ENCODE assay signal across 16 cellular contexts in genomic region chr6:44258921-44259320, GRCh38. TPM values are rescaled to one million over a fixed set of nuclear protein-coding genes. Genes with fewer than 3 reads are reported as not detected.
DNase-seq lines count a peak whose midpoint lies in the region; ATAC-seq, FAIRE-seq and TF ChIP-seq lines count a peak whose summit lies in the region.
"Had no signal": no experiment of that assay in that cellular context is flagged by ENCODE, and none has a peak within 500 bp of the region (broad histone marks: within the 10 kb centered on the region; RNA-seq: fewer than 3 reads in every experiment).

No MANE protein-coding gene starts in this region.

- TF ChIP-seq EP300 in GM12878 (IDR thresholded peaks at IDR 0.05; ENCODE audit: borderline replicate concordance in 1 of 2, control insufficient read depth in 1 of 2, low read depth in 2 of 2, low read length in 2 of 2): no peak

- no peaks in the 10 kb centered on the region for H3K27me3 ChIP-seq in GM12878 (replicated peaks in 1 of 2; ENCODE audit: control insufficient read depth in 2 of 2, insufficient read depth in 2 of 2, low read length in 1 of 2)
- no peaks in the 10 kb centered on the region for H3K27me3 ChIP-seq in neural progenitor cell
- H3K27me3 ChIP-seq: breast epithelium, left lung, suprapubic skin had no signal

- no peak overlapping the region for H2AFZ ChIP-seq in GM12878 (ENCODE audit: control insufficient read depth, low read depth, low read length)
- no peak overlapping the region for H2AFZ ChIP-seq in neural progenitor cell (replicated peaks)

- SMC1A ChIA-PET in GM12878 (lab: Charles Lee; ENCODE audit: uncharacterized antibody, unreplicated experiment): no interaction called here

- H3K4me2 ChIP-seq in GM12878 (ENCODE audit: control insufficient read depth, insufficient read depth) (peak overlapping the region; percentile 98), neural progenitor cell (no peak overlapping the region)
- H3K4me2 ChIP-seq: A549 had no signal

- no peaks in the 10 kb centered on the region for H3K9me3 Mint-ChIP-seq in activated CD4-positive, alpha-beta T cell treated with anti-CD3 and anti-CD28 coated beads, Interleukin-2, amount 10 ng/mL, durations not matched to agents 24 days and 14 days
- H3K9me3 Mint-ChIP-seq in IgD-negative memory B cell (no peaks in the 10 kb centered on the region), neural progenitor cell (no peaks in the 10 kb centered on the region)

- H3K9ac ChIP-seq in GM12878 (ENCODE audit: control insufficient read depth, insufficient read depth, low read length) (peak overlapping the region; percentile 90), neural progenitor cell (no peak overlapping the region)

- no peak for ATAC-seq in GM12878
- no peak for ATAC-seq in GM18858 (IDR thresholded peaks at IDR 0.05; ENCODE audit: unreplicated experiment)
- ATAC-seq: A549, left lung had no signal

- H3K27ac ChIP-seq in GM12878 (ENCODE audit: control insufficient read depth, insufficient read depth): peak overlapping the region; percentile 99
- no peak overlapping the region for H3K27ac ChIP-seq in neural progenitor cell
- H3K27ac ChIP-seq: A549, left lung, suprapubic skin had no signal

- RAD21 ChIA-PET in GM12878 (lab: Charles Lee; ENCODE audit: unreplicated experiment): interaction anchor here (0.6 to 4.8 kb wide), 2 partner anchors 9 to 12 kb away, joined by 5 to 28 read pairs; partner anchors contain the start of gene HSP90AB1

- intact Hi-C loops in activated CD4-positive, alpha-beta T cell treated with anti-CD3 and anti-CD28 coated beads, Interleukin-2, amount 10 ng/mL, durations not matched to agents 24 days and 14 days (cut with micrococcal nuclease): no loop called here
- intact Hi-C loops in GM12878 (cut with micrococcal nuclease; ENCODE audit: unreplicated experiment): no loop called here

- peaks cover 74% of the 10 kb centered on the region for H3K36me3 Mint-ChIP-seq in activated CD4-positive, alpha-beta T cell treated with anti-CD3 and anti-CD28 coated beads, Interleukin-2, amount 10 ng/mL, durations not matched to agents 24 days and 14 days (ENCODE audit: low read depth)
- H3K36me3 Mint-ChIP-seq in IgD-negative memory B cell: peaks cover 9% of the 10 kb centered on the region
- peaks cover 6% of the 10 kb centered on the region for H3K36me3 Mint-ChIP-seq in neural progenitor cell

- peaks cover 59% of the 10 kb centered on the region for H3K4me1 Mint-ChIP-seq in activated CD4-positive, alpha-beta T cell treated with anti-CD3 and anti-CD28 coated beads, Interleukin-2, amount 10 ng/mL, durations not matched to agents 24 days and 14 days
- H3K4me1 Mint-ChIP-seq in IgD-negative memory B cell (peaks cover 50 to 68% (median 51%) of the 10 kb centered on the region in 3 donors), neural progenitor cell (peaks cover 46% of the 10 kb centered on the region)

- H3K4me3 Mint-ChIP-seq in activated CD4-positive, alpha-beta T cell treated with anti-CD3 and anti-CD28 coated beads, Interleukin-2, amount 10 ng/mL, durations not matched to agents 24 days and 14 days: no peak overlapping the region
- H3K4me3 Mint-ChIP-seq in IgD-negative memory B cell (peak overlapping the region; percentile 67 to 97 (median 85)), neural progenitor cell (peak overlapping the region; percentile 87)

- no peak for TF ChIP-seq RAD21 in GM12878 (IDR thresholded peaks at IDR 0.05; ENCODE audit: insufficient read depth, low read depth, low read length)

- POLR2A ChIA-PET in GM12878 (lab: Charles Lee): interaction anchor here (1.2 to 10.7 kb wide), 2 partner anchors 12 to 34 kb away, joined by 3 to 131 read pairs; partner anchors contain the start of gene HSP90AB1

- no peaks in the 10 kb centered on the region for H3K27me3 Mint-ChIP-seq in activated CD4-positive, alpha-beta T cell treated with anti-CD3 and anti-CD28 coated beads, Interleukin-2, amount 10 ng/mL, durations not matched to agents 24 days and 14 days
- H3K27me3 Mint-ChIP-seq in IgD-negative memory B cell (peaks cover 3% of the 10 kb centered on the region), neural progenitor cell (ENCODE audit: insufficient read depth, low read depth) (peaks cover 10% of the 10 kb centered on the region)

- peaks cover 68% of the 10 kb centered on the region for H3K4me1 ChIP-seq in GM12878 (ENCODE audit: control insufficient read depth, insufficient read depth, low read length)
- H3K4me1 ChIP-seq in neural progenitor cell: peaks cover 19% of the 10 kb centered on the region

- H3K9me3 ChIP-seq in GM12878 (replicated peaks; ENCODE audit: control insufficient read depth, insufficient read depth, low read length) (no peaks in the 10 kb centered on the region), neural progenitor cell (ENCODE audit: low read depth) (no peaks in the 10 kb centered on the region)
- H3K9me3 ChIP-seq: A549, breast epithelium, left lung, suprapubic skin had no signal

- CTCF ChIA-PET in GM12878 (lab: Yijun Ruan, JAX): interaction anchor here (0.7 to 1.3 kb wide), 2 partner anchors 11 to 86 kb away, joined by 3 to 4 read pairs; no protein-coding TSS in a partner anchor

- H3K36me3 ChIP-seq in GM12878 (ENCODE audit: control insufficient read depth in 2 of 2, insufficient read depth in 2 of 2, low read length in 1 of 2): peaks cover 26 to 27% of the 10 kb centered on the region in 2 experiments
- peaks cover 2% of the 10 kb centered on the region for H3K36me3 ChIP-seq in neural progenitor cell
- H3K36me3 ChIP-seq: breast epithelium had no signal

- no peak for TF ChIP-seq POLR2A in GM12878 (IDR thresholded peaks at IDR 0.05; ENCODE audit: low read depth, low read length)

- TF ChIP-seq CTCF in GM12878 (IDR thresholded peaks at IDR 0.05 in 2 of 3, conservative IDR thresholded peaks at IDR 0.05 in 1 of 3; ENCODE audit: control insufficient read depth in 2 of 3, extremely low read depth in 1 of 3, insufficient read depth in 1 of 3, low read depth in 3 of 3, low read length in 3 of 3) (no peak), neural progenitor cell (IDR thresholded peaks at IDR 0.05) (no peak)

- peaks cover 40% of the 10 kb centered on the region for H3F3A ChIP-seq in neural progenitor cell (ENCODE audit: low read depth)

- no TSS peak for BruUV-seq in GM12878 (replicated peaks; lab: Mats Ljungman, UMichigan)

- 43% methylated on average over 3 of the region's 3 CpGs for WGBS in GM12878 (ENCODE audit: insufficient coverage, insufficient replicate concordance, low lambda C conversion rate, missing lambda C conversion rate)

- no peak for FAIRE-seq in GM12878 (lab: Jason Lieb, UNC)
- FAIRE-seq: A549 had no signal

- no peak for DNase-seq in activated CD4-positive, alpha-beta T cell treated with anti-CD3 and anti-CD28 coated beads, Interleukin-2, amount 10 ng/mL, durations not matched to agents 24 days and 14 days
- DNase-seq in activated CD4-positive, alpha-beta T cell treated with anti-CD3 and anti-CD28 coated beads for 48 hours: no peak
- no peak for DNase-seq in GM12878 (ENCODE audit: low read depth, low spot score)
- no peak for DNase-seq in neural progenitor cell (ENCODE audit: low spot score)
- no peak for DNase-seq in globus pallidus (ENCODE audit: low spot score)
- no peak for DNase-seq in NCI-H226
- DNase-seq: activated CD4-positive, CD25-positive, alpha-beta regulatory T cell; effector CD4-positive, alpha-beta T cell; NCI-H1694 had no signal

- in situ Hi-C loops in GM12878 (cut with MboI): no loop called here

- peak overlapping the region; percentile 30 for H3K4me3 ChIP-seq in GM12878
- no peak overlapping the region for H3K4me3 ChIP-seq in neural progenitor cell
- H3K4me3 ChIP-seq: A549, breast epithelium, left lung, suprapubic skin had no signal

- H4K20me1 ChIP-seq in GM12878 (ENCODE audit: control insufficient read depth, insufficient read depth) (peaks cover 4% of the 10 kb centered on the region; the same call in 1 of the 2 replicates), neural progenitor cell (ENCODE audit: low read depth) (peaks cover 30% of the 10 kb centered on the region)

- H3K27ac Mint-ChIP-seq in activated CD4-positive, alpha-beta T cell treated with anti-CD3 and anti-CD28 coated beads, Interleukin-2, amount 10 ng/mL, durations not matched to agents 24 days and 14 days: peak overlapping the region; percentile 94
- H3K27ac Mint-ChIP-seq in IgD-negative memory B cell (peak overlapping the region; percentile 93 to 99 (median 99)), neural progenitor cell (no peak overlapping the region)

- H3K79me2 ChIP-seq in GM12878 (ENCODE audit: control insufficient read depth, insufficient read depth, low read length) (peaks cover 87% of the 10 kb centered on the region), neural progenitor cell (ENCODE audit: low read depth) (peaks cover 32% of the 10 kb centered on the region)

RNA-seq across cellular contexts. Expression of gene SLC35B2, which starts 1.6 kb away (rescaled TPM):
- 25.3 and 28.0 TPM in 2 replicates for total RNA-seq in activated CD4-positive, alpha-beta T cell treated with anti-CD3 and anti-CD28 coated beads, Interleukin-2, amount 10 ng/mL, durations not matched to agents 24 days and 14 days
- polyA plus RNA-seq in IgD-negative memory B cell: 42.6 TPM
- total RNA-seq in GM12878 (2013; cell fraction: nucleolus; rRNA removed): 34.4 and 37.1 TPM in 2 replicates
- 34.1 and 35.1 TPM in 2 replicates for total RNA-seq in GM12878 (2014; rRNA removed)
- total RNA-seq in GM12878 (2014; rRNA removed; fragmentation: Illumina TruSeq; extraction: Trizol): 24.3 and 25.1 TPM in 2 replicates
- 33.5 and 35.8 TPM in 2 replicates for total RNA-seq in GM12878 (2021)
- polyA plus RNA-seq in GM12878 (2011; ENCODE audit: low read depth): 23.1 TPM
- 19.7 and 32.2 TPM in 2 replicates for polyA plus RNA-seq in GM12878 (2011; rRNA removed)
- 48.8 and 53.9 TPM in 2 replicates for polyA plus RNA-seq in GM12878 (2011; cell fraction: cytosol; rRNA removed)
- 89.8 and 144 TPM in 2 replicates for polyA plus RNA-seq in GM12878 (2011; cell fraction: nucleus; rRNA removed)
- 38.5 and 38.9 TPM in 2 replicates for polyA plus RNA-seq in GM12878 (2012)
- 23.9 and 35.2 TPM in 2 replicates for polyA plus RNA-seq in GM12878 (2014; fragmentation: Illumina TruSeq; extraction: Trizol)
- 10 to 100 TPM; 11.3 to 14.9 TPM for polyA plus RNA-seq in GM12878 (2014; fragmentation: Nextera tagmentation; extraction: Ambion mirVana)
- 45.2 and 45.4 TPM in 2 replicates for polyA plus RNA-seq in GM12878 (2014; rRNA removed)
- 10 to 100 TPM; 39.5 to 40.8 TPM for polyA plus RNA-seq in GM12878 (2016; fragmentation: Nextera tagmentation; extraction: Ambion mirVana)
- polyA minus RNA-seq in GM12878 (2011; rRNA and poly(A)+ RNA removed): 17.3 and 33.3 TPM in 2 replicates
- 5.2 and 7.0 TPM in 2 replicates for polyA minus RNA-seq in GM12878 (2011; cell fraction: cytosol; rRNA and poly(A)+ RNA removed)
- 19.7 and 27.3 TPM in 2 replicates for polyA minus RNA-seq in GM12878 (2011; cell fraction: nucleus; rRNA and poly(A)+ RNA removed)
- total RNA-seq in neural progenitor cell (ENCODE audit: low replicate concordance): 33.9 and 47.0 TPM in 2 replicates

RNA-seq across cellular contexts. Expression of gene NFKBIE, which starts 6.4 kb away (rescaled TPM):
- 27.6 and 28.2 TPM in 2 replicates for total RNA-seq in activated CD4-positive, alpha-beta T cell treated with anti-CD3 and anti-CD28 coated beads, Interleukin-2, amount 10 ng/mL, durations not matched to agents 24 days and 14 days
- polyA plus RNA-seq in IgD-negative memory B cell: 23.5 TPM
- total RNA-seq in GM12878 (2013; cell fraction: nucleolus; rRNA removed): 127 and 202 TPM in 2 replicates
- total RNA-seq in GM12878 (2014; rRNA removed): 45.1 and 47.0 TPM in 2 replicates
- 39.5 and 43.2 TPM in 2 replicates for total RNA-seq in GM12878 (2014; rRNA removed; fragmentation: Illumina TruSeq; extraction: Trizol)
- total RNA-seq in GM12878 (2021): 53.6 and 57.0 TPM in 2 replicates
- polyA plus RNA-seq in GM12878 (2011; ENCODE audit: low read depth): 13.6 TPM
- polyA plus RNA-seq in GM12878 (2011; rRNA removed): 106 and 126 TPM in 2 replicates
- polyA plus RNA-seq in GM12878 (2011; cell fraction: cytosol; rRNA removed): 111 and 125 TPM in 2 replicates
- polyA plus RNA-seq in GM12878 (2011; cell fraction: nucleus; rRNA removed): 154 TPM in 2 replicates
- polyA plus RNA-seq in GM12878 (2012): 36.7 and 71.2 TPM in 2 replicates
- polyA plus RNA-seq in GM12878 (2014; fragmentation: Illumina TruSeq; extraction: Trizol): 34.5 and 38.1 TPM in 2 replicates
- 10 to 100 TPM; 10.4 to 26.0 TPM for polyA plus RNA-seq in GM12878 (2014; fragmentation: Nextera tagmentation; extraction: Ambion mirVana)
- 52.4 and 60.3 TPM in 2 replicates for polyA plus RNA-seq in GM12878 (2014; rRNA removed)
- polyA plus RNA-seq in GM12878 (2016; fragmentation: Nextera tagmentation; extraction: Ambion mirVana): 10 to 100 TPM; 30.4 to 30.6 TPM
- polyA minus RNA-seq in GM12878 (2011; rRNA and poly(A)+ RNA removed): 61.6 and 113 TPM in 2 replicates
- polyA minus RNA-seq in GM12878 (2011; cell fraction: cytosol; rRNA and poly(A)+ RNA removed): 36.5 and 58.5 TPM in 2 replicates
- polyA minus RNA-seq in GM12878 (2011; cell fraction: nucleus; rRNA and poly(A)+ RNA removed): 67.9 and 93.8 TPM in 2 replicates
- 5.1 and 15.5 TPM in 2 replicates for total RNA-seq in neural progenitor cell (ENCODE audit: low replicate concordance)

RNA-seq across cellular contexts. Expression of gene TMEM151B, which starts 11.3 kb away (rescaled TPM):
- 0.07 TPM in 1 of 2 replicates, not detected in the other for total RNA-seq in activated CD4-positive, alpha-beta T cell treated with anti-CD3 and anti-CD28 coated beads, Interleukin-2, amount 10 ng/mL, durations not matched to agents 24 days and 14 days
- polyA plus RNA-seq in IgD-negative memory B cell (not detected), GM12878 (2011; rRNA removed) (0.13 and 0.19 TPM in 2 replicates), GM12878 (2014; fragmentation: Illumina TruSeq; extraction: Trizol) (0.04 TPM in 1 of 2 replicates, not detected in the other), GM12878 (2014; fragmentation: Nextera tagmentation; extraction: Ambion mirVana) (not detected), GM12878 (2014; rRNA removed) (0.01 and 0.08 TPM in 2 replicates), GM12878 (2016; fragmentation: Nextera tagmentation; extraction: Ambion mirVana) (under 1 TPM in 1 of 2 experiments, not detected in 1; 0.05 TPM)
- total RNA-seq in GM12878 (2013; cell fraction: nucleolus; rRNA removed): 0.29 and 0.52 TPM in 2 replicates
- total RNA-seq in GM12878 (2014; rRNA removed) (under 0.01 TPM in 1 of 2 replicates, not detected in the other), GM12878 (2014; rRNA removed; fragmentation: Illumina TruSeq; extraction: Trizol) (not detected in 2 replicates), GM12878 (2021) (not detected in 2 replicates), neural progenitor cell (ENCODE audit: low replicate concordance) (0.13 and 1.4 TPM in 2 replicates)
- polyA plus RNA-seq in GM12878 (2011; ENCODE audit: low read depth): not detected
- polyA plus RNA-seq in GM12878 (2011; cell fraction: cytosol; rRNA removed): 0.18 and 0.22 TPM in 2 replicates
- 1.4 and 1.6 TPM in 2 replicates for polyA plus RNA-seq in GM12878 (2011; cell fraction: nucleus; rRNA removed)
- polyA plus RNA-seq in GM12878 (2012): 0.46 and 0.68 TPM in 2 replicates
- polyA minus RNA-seq in GM12878 (2011; rRNA and poly(A)+ RNA removed): 0.07 and 0.41 TPM in 2 replicates
- polyA minus RNA-seq in GM12878 (2011; cell fraction: cytosol; rRNA and poly(A)+ RNA removed): not detected in 2 replicates
- polyA minus RNA-seq in GM12878 (2011; cell fraction: nucleus; rRNA and poly(A)+ RNA removed): 0.36 and 0.86 TPM in 2 replicates
- total RNA-seq: left lung, myocyte had no signal

RNA-seq across cellular contexts. Expression of gene HSP90AB1, which starts 12.0 kb away (rescaled TPM):
- 2,450 and 2,479 TPM in 2 replicates for total RNA-seq in activated CD4-positive, alpha-beta T cell treated with anti-CD3 and anti-CD28 coated beads, Interleukin-2, amount 10 ng/mL, durations not matched to agents 24 days and 14 days
- polyA plus RNA-seq in IgD-negative memory B cell (435 TPM), GM12878 (2011; rRNA removed) (1,290 and 1,505 TPM in 2 replicates), GM12878 (2014; fragmentation: Illumina TruSeq; extraction: Trizol) (1,676 and 1,846 TPM in 2 replicates), GM12878 (2014; fragmentation: Nextera tagmentation; extraction: Ambion mirVana) (1,000 to 10,000 TPM; 1,089 to 1,682 TPM), GM12878 (2014; rRNA removed) (960 and 988 TPM in 2 replicates), GM12878 (2016; fragmentation: Nextera tagmentation; extraction: Ambion mirVana) (1,000 to 10,000 TPM; 1,078 to 1,109 TPM)
- total RNA-seq in GM12878 (2013; cell fraction: nucleolus; rRNA removed): 295 and 318 TPM in 2 replicates
- total RNA-seq in GM12878 (2014; rRNA removed) (1,125 and 1,245 TPM in 2 replicates), GM12878 (2014; rRNA removed; fragmentation: Illumina TruSeq; extraction: Trizol) (1,212 and 1,260 TPM in 2 replicates), GM12878 (2021) (1,166 and 1,167 TPM in 2 replicates), neural progenitor cell (ENCODE audit: low replicate concordance) (1,851 and 2,068 TPM in 2 replicates)
- 830 TPM for polyA plus RNA-seq in GM12878 (2011; ENCODE audit: low read depth)
- 1,040 and 1,248 TPM in 2 replicates for polyA plus RNA-seq in GM12878 (2011; cell fraction: cytosol; rRNA removed)
- polyA plus RNA-seq in GM12878 (2011; cell fraction: nucleus; rRNA removed): 565 and 804 TPM in 2 replicates
- polyA plus RNA-seq in GM12878 (2012): 750 and 926 TPM in 2 replicates
- polyA minus RNA-seq in GM12878 (2011; rRNA and poly(A)+ RNA removed): 1,120 and 1,147 TPM in 2 replicates
- 408 and 462 TPM in 2 replicates for polyA minus RNA-seq in GM12878 (2011; cell fraction: cytosol; rRNA and poly(A)+ RNA removed)
- polyA minus RNA-seq in GM12878 (2011; cell fraction: nucleus; rRNA and poly(A)+ RNA removed): 114 and 165 TPM in 2 replicates

RNA-seq across cellular contexts. Expression of gene SLC29A1, which starts 35.5 kb away (rescaled TPM):
- total RNA-seq in activated CD4-positive, alpha-beta T cell treated with anti-CD3 and anti-CD28 coated beads, Interleukin-2, amount 10 ng/mL, durations not matched to agents 24 days and 14 days: 139 and 144 TPM in 2 replicates
- polyA plus RNA-seq in IgD-negative memory B cell (5.4 TPM), GM12878 (2011; rRNA removed) (64.1 and 132 TPM in 2 replicates), GM12878 (2014; fragmentation: Illumina TruSeq; extraction: Trizol) (64.8 and 111 TPM in 2 replicates), GM12878 (2014; fragmentation: Nextera tagmentation; extraction: Ambion mirVana) (10 to 100 TPM in 1 of 2 experiments, 1 to 10 TPM in 1; 10.0 to 15.7 TPM), GM12878 (2014; rRNA removed) (120 and 121 TPM in 2 replicates), GM12878 (2016; fragmentation: Nextera tagmentation; extraction: Ambion mirVana) (100 to 1,000 TPM; 107 to 111 TPM)
- total RNA-seq in GM12878 (2013; cell fraction: nucleolus; rRNA removed): 127 and 138 TPM in 2 replicates
- total RNA-seq in GM12878 (2014; rRNA removed) (54.7 and 63.9 TPM in 2 replicates), GM12878 (2014; rRNA removed; fragmentation: Illumina TruSeq; extraction: Trizol) (33.2 and 34.6 TPM in 2 replicates), GM12878 (2021) (71.7 and 79.5 TPM in 2 replicates), neural progenitor cell (ENCODE audit: low replicate concordance) (34.8 and 69.7 TPM in 2 replicates)
- 29.0 TPM for polyA plus RNA-seq in GM12878 (2011; ENCODE audit: low read depth)
- 183 and 202 TPM in 2 replicates for polyA plus RNA-seq in GM12878 (2011; cell fraction: cytosol; rRNA removed)
- polyA plus RNA-seq in GM12878 (2011; cell fraction: nucleus; rRNA removed): 406 and 468 TPM in 2 replicates
- polyA plus RNA-seq in GM12878 (2012): 48.6 and 53.5 TPM in 2 replicates
- 158 and 166 TPM in 2 replicates for polyA minus RNA-seq in GM12878 (2011; rRNA and poly(A)+ RNA removed)
- polyA minus RNA-seq in GM12878 (2011; cell fraction: cytosol; rRNA and poly(A)+ RNA removed): 37.8 and 38.3 TPM in 2 replicates
- 58.9 and 105 TPM in 2 replicates for polyA minus RNA-seq in GM12878 (2011; cell fraction: nucleus; rRNA and poly(A)+ RNA removed)
